In genomic region chr5:161847896-161848510, GRCh38 we compare ENCODE assay signal across 12 cellular contexts. TPM values are rescaled to one million over a fixed set of nuclear protein-coding genes. Genes with fewer than 3 reads are reported as not detected.
DNase-seq lines count a peak whose midpoint lies in the region; ATAC-seq and TF ChIP-seq lines count a peak whose summit lies in the region.
"Had no signal": no experiment of that assay in that cellular context is flagged by ENCODE, and none has a peak within 500 bp of the region (broad histone marks: within the 10 kb centered on the region; RNA-seq: fewer than 3 reads in every experiment).

Gene GABRA1, plus strand, starts transcription at chr5:161848120. Its CDS starts 2,691 bp downstream, at chr5:161850811.

- no peak for TF ChIP-seq CTCF in endothelial cell (IDR thresholded peaks at IDR 0.05; ENCODE audit: unreplicated experiment)
- no peak for TF ChIP-seq CTCF in neural crest cell (conservative IDR thresholded peaks at IDR 0.05)

- H3K9me3 Mint-ChIP-seq in endothelial cell (ENCODE audit: unreplicated experiment) = no peaks in the 10 kb centered on the region
- no peaks in the 10 kb centered on the region for H3K9me3 Mint-ChIP-seq in neural crest cell

- H3K36me3 Mint-ChIP-seq in endothelial cell (ENCODE audit: low read depth, unreplicated experiment) (no peaks in the 10 kb centered on the region), neural crest cell (ENCODE audit: low read depth) (no peaks in the 10 kb centered on the region)
- H3K36me3 Mint-ChIP-seq: CD8-positive, alpha-beta memory T cell had no signal

- peak; percentile 26 for DNase-seq in ELF-1 (ENCODE audit: low read depth, low spot score)
- peak; percentile 5 to 53 for DNase-seq in NCI-H526 (lab: John Stamatoyannopoulos, UW)
- peak; percentile 53 for DNase-seq in endothelial cell (ENCODE audit: low spot score)
- peak; percentile 32 for DNase-seq in neural crest cell (ENCODE audit: low read depth, low spot score)
- no peak for DNase-seq in UCSD-AML1 (lab: John Stamatoyannopoulos, UW; ENCODE audit: unreplicated experiment)
- no peak for DNase-seq in activated naive CD4-positive, alpha-beta T cell (lab: John Stamatoyannopoulos, UW)
- DNase-seq: activated CD8-positive, alpha-beta memory T cell treated with anti-CD3 and anti-CD28 coated beads, Interleukin-2, amount 50 U/mL, for 4 hours; CD8-positive, alpha-beta memory T cell had no signal

- peaks cover 4% of the 10 kb centered on the region for H3K4me1 Mint-ChIP-seq in endothelial cell (ENCODE audit: unreplicated experiment)
- peaks cover 19% of the 10 kb centered on the region for H3K4me1 Mint-ChIP-seq in neural crest cell
- H3K4me1 Mint-ChIP-seq: CD8-positive, alpha-beta memory T cell had no signal

- H3K27me3 Mint-ChIP-seq in endothelial cell (ENCODE audit: unreplicated experiment) = no peaks in the 10 kb centered on the region
- peaks cover 88% of the 10 kb centered on the region for H3K27me3 Mint-ChIP-seq in neural crest cell (ENCODE audit: low read depth)

- H3K27ac Mint-ChIP-seq in endothelial cell (ENCODE audit: unreplicated experiment) (no peak within 1 kb of the TSS), neural crest cell (ENCODE audit: unreplicated experiment) (no peak within 1 kb of the TSS)
- H3K27ac Mint-ChIP-seq: CD8-positive, alpha-beta memory T cell had no signal

- peak within 1 kb of the TSS; percentile 90 for H3K4me3 Mint-ChIP-seq in endothelial cell (ENCODE audit: unreplicated experiment)
- H3K4me3 Mint-ChIP-seq in neural crest cell = peak within 1 kb of the TSS; percentile 73
- H3K4me3 Mint-ChIP-seq: CD8-positive, alpha-beta memory T cell had no signal

- no peak for ATAC-seq in HG03342 (IDR thresholded peaks at IDR 0.05; ENCODE audit: unreplicated experiment)
- no peak for ATAC-seq in GM18502 (IDR thresholded peaks at IDR 0.05; ENCODE audit: poor library complexity, unreplicated experiment)
- ATAC-seq: sciatic nerve had no signal

RNA-seq across cellular contexts. Expression of gene GABRA1, which starts in this region (rescaled TPM):
- total RNA-seq in endothelial cell (ENCODE audit: unreplicated experiment) (not detected), neural crest cell (not detected in 2 replicates)
- total RNA-seq: CD8-positive, alpha-beta memory T cell; sciatic nerve; T-helper 2 cell treated with Interferon-gamma antibody and Interleukin-4, amounts not matched to agents 100 ng/mL and 5 ng/mL, for 36 hours had no signal

Comparison
In these comparisons a context has a peak if more than half of its experiments do, and no peak if none do; other contexts are left out.
1. Peak in DNase-seq in endothelial cell; RNA of the gene not detected or under 1 TPM.
2. Peak in DNase-seq in neural crest cell; RNA of the gene not detected or under 1 TPM.
3. DNase-seq: peak in ELF-1 (single experiment) and NCI-H526 (2 of 2); none in UCSD-AML1 (single experiment) and activated naive CD4-positive, alpha-beta T cell (0 of 4).